9 cellular contexts compared by ENCODE assay signal in the genomic region with DNA sequence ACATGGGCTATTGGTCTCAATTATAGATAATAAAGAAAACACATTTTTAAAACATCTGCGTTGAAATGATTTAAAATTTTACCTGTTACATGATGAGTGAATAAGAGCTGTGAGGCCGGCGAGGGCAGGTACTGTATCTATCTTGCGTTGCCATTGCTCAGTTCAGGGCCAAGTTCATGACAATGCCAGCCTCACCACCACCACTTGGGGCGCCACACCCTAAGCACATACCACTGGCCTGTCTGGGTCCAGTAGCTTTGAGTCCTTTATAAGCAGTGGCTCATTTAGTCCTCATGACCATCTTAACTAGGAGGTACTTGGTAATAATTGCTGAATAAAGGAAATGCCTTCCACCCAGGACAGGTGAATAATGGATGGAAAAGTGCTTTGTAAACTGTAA. TPM values are rescaled to one million over a fixed set of nuclear protein-coding genes. Genes with fewer than 3 reads are reported as not detected.
DNase-seq lines count a peak whose midpoint lies in the region; ATAC-seq, FAIRE-seq and TF ChIP-seq lines count a peak whose summit lies in the region.
"Had no signal": no experiment of that assay in that cellular context is flagged by ENCODE, and none has a peak within 500 bp of the region (broad histone marks: within the 10 kb centered on the region; RNA-seq: fewer than 3 reads in every experiment).

No MANE protein-coding gene starts in this region.

- no peak overlapping the region for H3K9ac ChIP-seq in GM12878 (ENCODE audit: control insufficient read depth, insufficient read depth, low read length)

- SMC1A ChIA-PET in GM12878 (lab: Charles Lee; ENCODE audit: uncharacterized antibody, unreplicated experiment), result interaction anchor here (0.9 to 2.8 kb wide), 4 partner anchors 17 to 493 kb away, joined by 3 to 8 read pairs (median 4); partner anchors contain the start of gene APOL6

- no peaks in the 10 kb centered on the region for H3K79me2 ChIP-seq in GM12878 (ENCODE audit: control insufficient read depth, insufficient read depth, low read length)

- no TSS peak for BruUV-seq in A673 (replicated peaks; lab: Mats Ljungman, UMichigan)
- BruUV-seq in GM12878 (replicated peaks; lab: Mats Ljungman, UMichigan), result no TSS peak

- H3K27ac ChIP-seq in A673 (ENCODE audit: low read depth, low read length, poor library complexity, severe bottlenecking), result no peak overlapping the region
- no peak overlapping the region for H3K27ac ChIP-seq in GM12878 (ENCODE audit: control insufficient read depth, insufficient read depth)

- H2AFZ ChIP-seq in GM12878 (ENCODE audit: control insufficient read depth, low read depth, low read length), result no peak overlapping the region

- H3K4me1 ChIP-seq in A673 (ENCODE audit: insufficient read depth, low read length, poor library complexity, severe bottlenecking), result peaks cover 10% of the 10 kb centered on the region
- H3K4me1 ChIP-seq in GM12878 (ENCODE audit: control insufficient read depth, insufficient read depth, low read length), result peaks cover 22% of the 10 kb centered on the region

- TF ChIP-seq EP300 in GM12878 (IDR thresholded peaks at IDR 0.05; ENCODE audit: borderline replicate concordance in 1 of 2, control insufficient read depth in 1 of 2, low read depth in 2 of 2, low read length in 2 of 2), result no peak

- ATAC-seq in GM12878, result peak; percentile 73
- ATAC-seq in HG02763 (IDR thresholded peaks at IDR 0.05; ENCODE audit: unreplicated experiment), result no peak
- ATAC-seq in HG02981 (IDR thresholded peaks at IDR 0.05; ENCODE audit: unreplicated experiment), result no peak

- no peaks in the 10 kb centered on the region for H3K9me3 ChIP-seq in A673 (ENCODE audit: low read depth, low read length, poor library complexity, severe bottlenecking)
- H3K9me3 ChIP-seq in GM12878 (replicated peaks; ENCODE audit: control insufficient read depth, insufficient read depth, low read length), result peaks cover 1% of the 10 kb centered on the region; the same call in 1 of the 3 replicates

- H3K4me3 ChIP-seq in A673 (ENCODE audit: low read depth, low read length, poor library complexity, severe bottlenecking) (no peak overlapping the region), GM12865 (ENCODE audit: low read depth, low read length) (no peak overlapping the region), GM12878 (no peak overlapping the region)

- TF ChIP-seq CTCF in A673 (conservative IDR thresholded peaks at IDR 0.05; ENCODE audit: low read depth, low read length) (peak; percentile 76), GM12865 (IDR thresholded peaks at IDR 0.05; ENCODE audit: insufficient read depth, low read depth, low read length, missing control alignments) (peak; percentile 70), GM12878 (IDR thresholded peaks at IDR 0.05 in 2 of 3, conservative IDR thresholded peaks at IDR 0.05 in 1 of 3; ENCODE audit: control insufficient read depth in 2 of 3, extremely low read depth in 1 of 3, insufficient read depth in 1 of 3, low read depth in 3 of 3, low read length in 3 of 3) (peak; percentile 63 to 77 (median 72))

- CTCF ChIA-PET in A673 (lab: Charles Lee), result interaction anchor here (0.6 to 1.4 kb wide), 3 partner anchors 17 to 207 kb away, joined by 3 to 5 read pairs (median 3); partner anchors contain the start of gene APOL6
- CTCF ChIA-PET in GM12878 (lab: Yijun Ruan, JAX), result interaction anchor here (0.9 to 3.7 kb wide), 14 partner anchors 17 to 483 kb away, joined by 3 to 26 read pairs (median 4); partner anchors contain the start of gene APOL6

- no peak for TF ChIP-seq POLR2A in GM12878 (IDR thresholded peaks at IDR 0.05; ENCODE audit: low read depth, low read length)

- peak; percentile 53 for DNase-seq in A673 (ENCODE audit: low spot score)
- peak; percentile 69 for DNase-seq in GM12865 (ENCODE audit: low read depth)
- peak; percentile 50 for DNase-seq in NOMO-1 treated with dmso at 0.1 percent for 144 hours (lab: John Stamatoyannopoulos, UW; ENCODE audit: unreplicated experiment)
- no peak for DNase-seq in GM12878 (ENCODE audit: low read depth, low spot score)
- peak; percentile 36 for DNase-seq in mucosa of gallbladder (ENCODE audit: low spot score)
- DNase-seq in NCI-H1048 (lab: John Stamatoyannopoulos, UW), result no peak

- POLR2A ChIA-PET in A673 (lab: Charles Lee; ENCODE audit: low non-redundant PET), result no interaction called here
- POLR2A ChIA-PET in GM12878 (lab: Charles Lee), result no interaction called here

- RAD21 ChIA-PET in GM12878 (lab: Charles Lee; ENCODE audit: unreplicated experiment), result interaction anchor here (0.5 to 5.7 kb wide), 3 partner anchors 17 to 274 kb away, joined by 3 to 30 read pairs (median 3); partner anchors contain the start of gene APOL6

- intact Hi-C loops in A673 (cut with micrococcal nuclease; ENCODE audit: unreplicated experiment) (no loop called here), GM12878 (cut with micrococcal nuclease; ENCODE audit: unreplicated experiment) (loop anchor here (5.0 kb wide), 1 partner anchor 111 kb away; no protein-coding TSS in a partner anchor)

- TF ChIP-seq RAD21 in GM12878 (IDR thresholded peaks at IDR 0.05; ENCODE audit: insufficient read depth, low read depth, low read length), result peak; percentile 59

- no peaks in the 10 kb centered on the region for H4K20me1 ChIP-seq in GM12878 (ENCODE audit: control insufficient read depth, insufficient read depth)

- H3K36me3 ChIP-seq in A673 (ENCODE audit: insufficient read depth, low read length, poor library complexity, severe bottlenecking), result no peaks in the 10 kb centered on the region
- no peaks in the 10 kb centered on the region for H3K36me3 ChIP-seq in GM12878 (ENCODE audit: control insufficient read depth in 2 of 2, insufficient read depth in 2 of 2, low read length in 1 of 2)

- FAIRE-seq in GM12878 (lab: Jason Lieb, UNC), result no peak
- FAIRE-seq: colon had no signal

- WGBS in GM12878 (ENCODE audit: insufficient coverage, insufficient replicate concordance, low lambda C conversion rate, missing lambda C conversion rate), result 22% methylated on average over 5 of the region's 5 CpGs

- H3K4me2 ChIP-seq in GM12878 (ENCODE audit: control insufficient read depth, insufficient read depth), result no peak overlapping the region

- no peaks in the 10 kb centered on the region for H3K27me3 ChIP-seq in A673 (replicated peaks; ENCODE audit: insufficient read depth, low read depth, low read length, poor library complexity)
- no peaks in the 10 kb centered on the region for H3K27me3 ChIP-seq in GM12878 (replicated peaks in 1 of 2; ENCODE audit: control insufficient read depth in 2 of 2, insufficient read depth in 2 of 2, low read length in 1 of 2)

- in situ Hi-C loops in GM12878 (cut with MboI), result no loop called here

TF ChIP-seq in GM12878, 131 proteins besides CTCF, POLR2A, EP300 and RAD21 (continues in another document):
- TF ChIP-seq YY1 (IDR thresholded peaks at IDR 0.05; ENCODE audit: low read depth, low read length) (0 out of 2 replicates have a peak, but pooled peaks have one; percentile 27), CBX5 (IDR thresholded peaks at IDR 0.05; ENCODE audit: low read depth) (no peak), SMAD1 (IDR thresholded peaks at IDR 0.05; ENCODE audit: low read depth, partially characterized antibody) (no peak)

RNA-seq across cellular contexts. Expression of gene MB, which starts 14.5 kb away (rescaled TPM):
- total RNA-seq in A673 (2021), result 0.30 and 0.46 TPM in 2 replicates
- total RNA-seq in GM12878 (2013; cell fraction: nucleolus; rRNA removed), result not detected in 2 replicates
- total RNA-seq in GM12878 (2014; rRNA removed), result 0.16 and 0.23 TPM in 2 replicates
- total RNA-seq in GM12878 (2014; rRNA removed; fragmentation: Illumina TruSeq; extraction: Trizol), result 0.31 TPM in 1 of 2 replicates, not detected in the other
- 0.41 TPM in 1 of 2 replicates, not detected in the other for total RNA-seq in GM12878 (2021)
- not detected for polyA plus RNA-seq in GM12878 (2011; ENCODE audit: low read depth)
- 0.19 and 0.33 TPM in 2 replicates for polyA plus RNA-seq in GM12878 (2011; rRNA removed)
- polyA plus RNA-seq in GM12878 (2011; cell fraction: cytosol; rRNA removed), result 0.18 and 0.48 TPM in 2 replicates
- 0.31 TPM in 1 of 2 replicates, not detected in the other for polyA plus RNA-seq in GM12878 (2011; cell fraction: nucleus; rRNA removed)
- not detected in 2 replicates for polyA plus RNA-seq in GM12878 (2012)
- polyA plus RNA-seq in GM12878 (2014; fragmentation: Illumina TruSeq; extraction: Trizol), result 0.15 TPM in 1 of 2 replicates, not detected in the other
- polyA plus RNA-seq in GM12878 (2014; fragmentation: Nextera tagmentation; extraction: Ambion mirVana), result under 1 TPM in 1 of 2 experiments, not detected in 1; 0.09 TPM
- polyA plus RNA-seq in GM12878 (2014; rRNA removed), result 0.18 and 0.24 TPM in 2 replicates
- polyA plus RNA-seq in GM12878 (2016; fragmentation: Nextera tagmentation; extraction: Ambion mirVana), result not detected
- not detected in 2 replicates for polyA minus RNA-seq in GM12878 (2011; rRNA and poly(A)+ RNA removed)
- not detected in 2 replicates for polyA minus RNA-seq in GM12878 (2011; cell fraction: cytosol; rRNA and poly(A)+ RNA removed)
- polyA minus RNA-seq in GM12878 (2011; cell fraction: nucleus; rRNA and poly(A)+ RNA removed), result not detected in 2 replicates
- 0.35 TPM for total RNA-seq in mucosa of gallbladder

RNA-seq across cellular contexts. Expression of gene APOL6, which starts 16.6 kb away (rescaled TPM):
- 6.3 and 7.0 TPM in 2 replicates for total RNA-seq in A673 (2021)
- 5.7 and 5.9 TPM in 2 replicates for total RNA-seq in GM12878 (2013; cell fraction: nucleolus; rRNA removed)
- 20.7 and 26.0 TPM in 2 replicates for total RNA-seq in GM12878 (2014; rRNA removed)
- total RNA-seq in GM12878 (2014; rRNA removed; fragmentation: Illumina TruSeq; extraction: Trizol), result 22.9 and 23.0 TPM in 2 replicates
- 16.2 and 16.9 TPM in 2 replicates for total RNA-seq in GM12878 (2021)
- polyA plus RNA-seq in GM12878 (2011; ENCODE audit: low read depth), result 4.0 TPM
- polyA plus RNA-seq in GM12878 (2011; rRNA removed), result 10.4 and 13.7 TPM in 2 replicates
- polyA plus RNA-seq in GM12878 (2011; cell fraction: cytosol; rRNA removed), result 6.3 and 7.1 TPM in 2 replicates
- 3.8 TPM in 2 replicates for polyA plus RNA-seq in GM12878 (2011; cell fraction: nucleus; rRNA removed)
- polyA plus RNA-seq in GM12878 (2012), result 4.3 and 5.8 TPM in 2 replicates
- polyA plus RNA-seq in GM12878 (2014; fragmentation: Illumina TruSeq; extraction: Trizol), result 13.2 and 15.9 TPM in 2 replicates
- polyA plus RNA-seq in GM12878 (2014; fragmentation: Nextera tagmentation; extraction: Ambion mirVana), result 1 to 10 TPM; 4.3 to 6.7 TPM
- polyA plus RNA-seq in GM12878 (2014; rRNA removed), result 7.3 and 8.2 TPM in 2 replicates
- polyA plus RNA-seq in GM12878 (2016; fragmentation: Nextera tagmentation; extraction: Ambion mirVana), result 1 to 10 TPM; 5.7 to 6.4 TPM
- 21.0 and 22.7 TPM in 2 replicates for polyA minus RNA-seq in GM12878 (2011; rRNA and poly(A)+ RNA removed)
- polyA minus RNA-seq in GM12878 (2011; cell fraction: cytosol; rRNA and poly(A)+ RNA removed), result 9.1 and 10.6 TPM in 2 replicates
- polyA minus RNA-seq in GM12878 (2011; cell fraction: nucleus; rRNA and poly(A)+ RNA removed), result 4.7 and 5.6 TPM in 2 replicates
- total RNA-seq in mucosa of gallbladder, result 27.0 TPM

Comparison
In these comparisons a context has a peak if more than half of its experiments do, and no peak if none do; other contexts are left out.
1. DNase-seq: peak in A673 (single experiment), GM12865 (single experiment), NOMO-1 treated with dmso at 0.1 percent for 144 hours (single experiment) and mucosa of gallbladder (single experiment); none in GM12878 (single experiment) and NCI-H1048 (single experiment).
2. Peak in every context shown above with its lines, with median percentiles within 50 percentile points of each other: CTCF ChIP-seq.